Comparison of ENCODE assay signal across 26 cellular contexts in the genomic region with DNA sequence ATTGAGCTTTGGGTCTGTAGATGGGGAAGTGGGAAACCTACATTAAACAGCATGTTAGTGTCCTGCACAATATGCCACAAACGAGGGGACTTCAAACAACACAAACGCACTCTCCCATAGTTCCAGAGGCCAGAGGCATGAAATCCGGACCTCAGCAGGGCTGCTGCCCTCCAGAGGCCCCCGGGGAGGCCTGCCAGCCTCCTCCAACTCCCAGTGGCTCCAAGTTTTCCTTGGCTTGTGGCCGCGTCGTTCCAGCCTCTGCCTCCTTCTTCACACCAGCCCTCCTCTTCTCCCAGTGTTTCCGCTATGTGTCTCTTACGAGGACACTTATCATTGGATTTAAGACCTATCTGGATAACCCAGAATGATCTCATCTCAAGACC. TPM values are rescaled to one million over a fixed set of nuclear protein-coding genes. Genes with fewer than 3 reads are reported as not detected.
"Had no signal": no experiment of that assay in that cellular context is flagged by ENCODE, and none has a peak within 500 bp of the region (broad histone marks: within the 10 kb centered on the region; RNA-seq: fewer than 3 reads in every experiment).

No MANE protein-coding gene starts in this region.

- H3K27ac ChIP-seq: hepatocyte, parathyroid adenoma, sigmoid colon, transverse colon, vagina had no signal

- H3K9me3 ChIP-seq: sigmoid colon, transverse colon, vagina had no signal

- H3K4me3 Mint-ChIP-seq: activated B cell treated with CpG ODN at 0.5 μM for 24 hours; activated CD4-positive, alpha-beta memory T cell treated with anti-CD3 and anti-CD28 coated beads, Interleukin-2, amount 10 ng/mL, durations not matched to agents 7 days and 5 days; activated naive CD4-positive, alpha-beta T cell treated with anti-CD3 and anti-CD28 coated beads, Interleukin-2, amount 50 U/mL, for 24 hours; activated T-cell treated with anti-CD3 and anti-CD28 coated beads, Interleukin-2, amount 50 U/mL, for 72 hours; immature natural killer cell; mesothelial cell of epicardium; naive thymus-derived CD8-positive, alpha-beta T cell; stimulated activated naive B cell treated with anti-CD40 and anti-IgM and Interleukin-4, amounts not matched to agents 10 μg/mL and 1 μg/mL and 100 μg/mL, for 72 hours; T-helper 1 cell treated with Interleukin-12 subunit alpha and Interleukin-12 subunit beta and Interleukin-4 antibody, amounts not matched to agents 30 μg/mL and 1 μg/mL, for 36 hours had no signal

- H3K27me3 ChIP-seq: hepatocyte, sigmoid colon, transverse colon, vagina had no signal

- H3K27me3 Mint-ChIP-seq: activated CD4-positive, alpha-beta memory T cell treated with anti-CD3 and anti-CD28 coated beads, Interleukin-2, amount 10 ng/mL, durations not matched to agents 7 days and 5 days; activated naive CD4-positive, alpha-beta T cell treated with anti-CD3 and anti-CD28 coated beads, Interleukin-2, amount 50 U/mL, for 24 hours; naive thymus-derived CD8-positive, alpha-beta T cell had no signal

- H3K9me3 Mint-ChIP-seq: activated B cell treated with CpG ODN at 0.5 μM for 24 hours; activated CD4-positive, alpha-beta memory T cell treated with anti-CD3 and anti-CD28 coated beads, Interleukin-2, amount 10 ng/mL, durations not matched to agents 7 days and 5 days; activated naive CD4-positive, alpha-beta T cell treated with anti-CD3 and anti-CD28 coated beads, Interleukin-2, amount 50 U/mL, for 24 hours; activated T-cell treated with anti-CD3 and anti-CD28 coated beads, Interleukin-2, amount 50 U/mL, for 72 hours; immature natural killer cell; mesothelial cell of epicardium; naive thymus-derived CD8-positive, alpha-beta T cell; stimulated activated naive B cell treated with anti-CD40 and anti-IgM and Interleukin-4, amounts not matched to agents 10 μg/mL and 1 μg/mL and 100 μg/mL, for 72 hours; T-helper 1 cell treated with Interleukin-12 subunit alpha and Interleukin-12 subunit beta and Interleukin-4 antibody, amounts not matched to agents 30 μg/mL and 1 μg/mL, for 36 hours had no signal

- H3K4me3 ChIP-seq: hepatocyte, lung, sigmoid colon, smooth muscle cell, transverse colon, vagina had no signal

- H3K9ac ChIP-seq: parathyroid adenoma had no signal

- H3K27ac Mint-ChIP-seq: activated B cell treated with CpG ODN at 0.5 μM for 24 hours; activated CD4-positive, alpha-beta memory T cell treated with anti-CD3 and anti-CD28 coated beads, Interleukin-2, amount 10 ng/mL, durations not matched to agents 7 days and 5 days; activated naive CD4-positive, alpha-beta T cell treated with anti-CD3 and anti-CD28 coated beads, Interleukin-2, amount 50 U/mL, for 24 hours; activated T-cell treated with anti-CD3 and anti-CD28 coated beads, Interleukin-2, amount 50 U/mL, for 72 hours; immature natural killer cell; mesothelial cell of epicardium; naive thymus-derived CD8-positive, alpha-beta T cell; stimulated activated naive B cell treated with anti-CD40 and anti-IgM and Interleukin-4, amounts not matched to agents 10 μg/mL and 1 μg/mL and 100 μg/mL, for 72 hours; T-helper 1 cell treated with Interleukin-12 subunit alpha and Interleukin-12 subunit beta and Interleukin-4 antibody, amounts not matched to agents 30 μg/mL and 1 μg/mL, for 36 hours had no signal

- H3K36me3 Mint-ChIP-seq: activated naive CD4-positive, alpha-beta T cell treated with anti-CD3 and anti-CD28 coated beads, Interleukin-2, amount 50 U/mL, for 24 hours; brain; immature natural killer cell; mesothelial cell of epicardium; naive thymus-derived CD8-positive, alpha-beta T cell; stimulated activated naive B cell treated with anti-CD40 and anti-IgM and Interleukin-4, amounts not matched to agents 10 μg/mL and 1 μg/mL and 100 μg/mL, for 72 hours had no signal

- H3K4me1 ChIP-seq: parathyroid adenoma, sigmoid colon, transverse colon had no signal

- ATAC-seq: activated T-cell treated with anti-CD3 and anti-CD28 coated beads, Interleukin-2, amount 50 U/mL, for 72 hours; left lobe of liver; naive thymus-derived CD8-positive, alpha-beta T cell; stimulated activated naive B cell treated with anti-CD40 and anti-IgM and Interleukin-4, amounts not matched to agents 10 μg/mL and 1 μg/mL and 100 μg/mL, for 72 hours had no signal

- H3K4me1 Mint-ChIP-seq: activated B cell treated with CpG ODN at 0.5 μM for 24 hours; activated CD4-positive, alpha-beta memory T cell treated with anti-CD3 and anti-CD28 coated beads, Interleukin-2, amount 10 ng/mL, durations not matched to agents 7 days and 5 days; activated naive CD4-positive, alpha-beta T cell treated with anti-CD3 and anti-CD28 coated beads, Interleukin-2, amount 50 U/mL, for 24 hours; immature natural killer cell; naive thymus-derived CD8-positive, alpha-beta T cell; stimulated activated naive B cell treated with anti-CD40 and anti-IgM and Interleukin-4, amounts not matched to agents 10 μg/mL and 1 μg/mL and 100 μg/mL, for 72 hours had no signal

- H3K36me3 ChIP-seq: sigmoid colon, transverse colon, vagina had no signal

- DNase-seq: activated B cell treated with CpG ODN at 0.5 μM for 24 hours; activated CD4-positive, alpha-beta memory T cell treated with anti-CD3 and anti-CD28 coated beads, Interleukin-2, amount 10 ng/mL, durations not matched to agents 7 days and 5 days; activated CD4-positive, alpha-beta T cell treated with anti-CD3 and anti-CD28 coated beads for 4 hours; activated gamma-delta T cell; activated T-cell treated with anti-CD3 and anti-CD28 coated beads, Interleukin-2, amount 50 U/mL, for 72 hours; dermis blood vessel endothelial cell; effector CD8-positive, alpha-beta T cell; foreskin melanocyte; immature natural killer cell; stimulated activated CD4-positive, alpha-beta T cell treated with anti-CD3 and anti-CD28 coated beads, Interleukin-2, amount 100 ng/mL, for 48 hours; stimulated activated CD8-positive, alpha-beta memory T cell treated with anti-CD3 and anti-CD28 coated beads, Interleukin-4, amount 100 ng/mL, for 48 hours; stimulated activated naive B cell treated with anti-CD40 and anti-IgM and Interleukin-4, amounts not matched to agents 10 μg/mL and 1 μg/mL and 100 μg/mL, for 72 hours; T1000; transverse colon had no signal

- H3K4me2 ChIP-seq: hepatocyte had no signal

RNA-seq across cellular contexts. Expression of gene COL5A1, which starts 13.3 kb away (rescaled TPM):
- polyA plus RNA-seq: immature natural killer cell; naive thymus-derived CD8-positive, alpha-beta T cell had no signal
